In genomic region chr20:62599216-62600110, GRCh38 we compare ENCODE assay signal across 21 cellular contexts. TPM values are rescaled to one million over a fixed set of nuclear protein-coding genes. Genes with fewer than 3 reads are reported as not detected.
DNase-seq lines count a peak whose midpoint lies in the region; ATAC-seq, FAIRE-seq and TF ChIP-seq lines count a peak whose summit lies in the region.
"Had no signal": no experiment of that assay in that cellular context is flagged by ENCODE, and none has a peak within 500 bp of the region (broad histone marks: within the 10 kb centered on the region; RNA-seq: fewer than 3 reads in every experiment).

No MANE protein-coding gene starts in this region.

- no peaks in the 10 kb centered on the region for H3K36me3 Mint-ChIP-seq in dendritic cell treated with granulocyte-macrophage colony-stimulating factor and Interleukin-4, amounts not matched to agents 40 ng/mL and 50 ng/mL, for 4 days (ENCODE audit: low read depth)
- H3K36me3 Mint-ChIP-seq: CD4-positive, CD25-positive, alpha-beta regulatory T cell had no signal

- peak; percentile 9 for FAIRE-seq in HTR-8/SVneo (lab: Jason Lieb, UNC)
- FAIRE-seq: A204.1 had no signal

- ATAC-seq in Right ventricle myocardium superior (ENCODE audit: poor library complexity) (no peak), heart right ventricle (no peak)

- peak; percentile 38 for DNase-seq in Right ventricle myocardium superior
- no peak for DNase-seq in heart right ventricle
- DNase-seq in HTR-8/SVneo (ENCODE audit: insufficient read length, low spot score): no peak
- DNase-seq in NCI-H82 (lab: John Stamatoyannopoulos, UW): no peak
- DNase-seq in KBM-7: no peak
- no peak for DNase-seq in globus pallidus (ENCODE audit: low spot score)
- DNase-seq: CD4-positive, CD25-positive, alpha-beta regulatory T cell; COR-L47; DMS79; HFFc6; MM.1S; NCI-H1092; NCI-H1436 treated with DMSO at 0.1 percent for 48 hours; NCI-H1930; NCI-H2227 treated with DMSO at 0.1 percent for 48 hours; NCI-H510A; SIG-M5; SK-N-SH had no signal

- H3K36me3 ChIP-seq in heart right ventricle (no peaks in the 10 kb centered on the region), neutrophil (peaks cover 36% of the 10 kb centered on the region)

- H3K27me3 ChIP-seq in heart right ventricle (peaks cover 4 to 47% (median 20%) of the 10 kb centered on the region in 7 donors), neutrophil (no peaks in the 10 kb centered on the region)

- H3K9me3 ChIP-seq in heart right ventricle (no peaks in the 10 kb centered on the region), neutrophil (no peaks in the 10 kb centered on the region)
- H3K9me3 ChIP-seq: SK-N-SH had no signal

- WGBS in heart right ventricle, 2 donors: 85 to 86% methylated on average over 34 of the region's 34 CpGs

- in situ Hi-C loops in KBM-7 (cut with MboI; ENCODE audit: low pct_unique_long_range_greater_than_20kb, low sequenced_read_pairs): no loop called here

- peaks cover 25% of the 10 kb centered on the region for H3K27me3 Mint-ChIP-seq in dendritic cell treated with granulocyte-macrophage colony-stimulating factor and Interleukin-4, amounts not matched to agents 40 ng/mL and 50 ng/mL, for 4 days

- H3K27ac ChIP-seq in heart right ventricle (no peak overlapping the region), neutrophil (peak overlapping the region; percentile 100)

- H3K27ac Mint-ChIP-seq in dendritic cell treated with granulocyte-macrophage colony-stimulating factor and Interleukin-4, amounts not matched to agents 40 ng/mL and 50 ng/mL, for 4 days: peak overlapping the region; percentile 69
- H3K27ac Mint-ChIP-seq: HFFc6 had no signal

- intact Hi-C loops in Right ventricle myocardium superior (cut with DNase I) (no loop called here), heart right ventricle (cut with DNase I) (loop anchor here in 4 of 10 donors (10.0 kb wide), 3 partner anchors 85 to 195 kb away; partner anchors contain the start of gene CABLES2 (in 1 of the 4))
- intact Hi-C loops in dendritic cell treated with granulocyte-macrophage colony-stimulating factor and Interleukin-4, amounts not matched to agents 40 ng/mL and 50 ng/mL, for 4 days (cut with micrococcal nuclease): no loop called here

- H3K9me3 Mint-ChIP-seq in dendritic cell treated with granulocyte-macrophage colony-stimulating factor and Interleukin-4, amounts not matched to agents 40 ng/mL and 50 ng/mL, for 4 days: no peaks in the 10 kb centered on the region
- H3K9me3 Mint-ChIP-seq: CD4-positive, CD25-positive, alpha-beta regulatory T cell; HFFc6 had no signal

- H3K4me3 ChIP-seq in heart right ventricle (no peak overlapping the region), neutrophil (ENCODE audit: low read depth in 1 of 2, low read length in 1 of 2) (no peak overlapping the region)

- no peak overlapping the region for H3K4me3 Mint-ChIP-seq in dendritic cell treated with granulocyte-macrophage colony-stimulating factor and Interleukin-4, amounts not matched to agents 40 ng/mL and 50 ng/mL, for 4 days
- H3K4me3 Mint-ChIP-seq: CD4-positive, CD25-positive, alpha-beta regulatory T cell; HFFc6 had no signal

- H3K4me1 ChIP-seq in heart right ventricle (peaks cover 4 to 42% (median 21%) of the 10 kb centered on the region in 9 donors), neutrophil (ENCODE audit: control insufficient read depth in 1 of 2, insufficient read depth in 1 of 2, low read depth in 1 of 2, low read length in 1 of 2) (peaks cover 61 to 77% of the 10 kb centered on the region in 2 experiments)

- peaks cover 96% of the 10 kb centered on the region for H3K4me1 Mint-ChIP-seq in dendritic cell treated with granulocyte-macrophage colony-stimulating factor and Interleukin-4, amounts not matched to agents 40 ng/mL and 50 ng/mL, for 4 days (ENCODE audit: low read depth)

- TF ChIP-seq CTCF in heart right ventricle (IDR thresholded peaks at IDR 0.05) (no peak), neutrophil (IDR thresholded peaks at IDR 0.05) (no peak)

RNA-seq across cellular contexts. Expression of gene SLCO4A1, which starts 42.8 kb away (rescaled TPM):
- total RNA-seq in Right ventricle myocardium superior (12.1 TPM), heart right ventricle (10 to 100 TPM in 3 of 10 donors, 1 to 10 TPM in 7; 1.5 to 34.3 (median 4.9) TPM)
- polyA plus RNA-seq in heart right ventricle: 10 to 100 TPM; 21.7 to 52.7 TPM
